Comparison of ENCODE assay signal across 8 cellular contexts in genomic region chr1:54764922-54765561, GRCh38. TPM values are rescaled to one million over a fixed set of nuclear protein-coding genes. Genes with fewer than 3 reads are reported as not detected.
DNase-seq lines count a peak whose midpoint lies in the region; ATAC-seq and TF ChIP-seq lines count a peak whose summit lies in the region.

No MANE protein-coding gene starts in this region.

- H3K9me3 Mint-ChIP-seq in stimulated activated naive CD8-positive, alpha-beta T cell treated with anti-CD3 and anti-CD28 coated beads, Interleukin-15, amount 100 ng/mL, for 72 hours: no peaks in the 10 kb centered on the region

- no peaks in the 10 kb centered on the region for H3K27me3 Mint-ChIP-seq in stimulated activated naive CD8-positive, alpha-beta T cell treated with anti-CD3 and anti-CD28 coated beads, Interleukin-15, amount 100 ng/mL, for 72 hours

- peak overlapping the region; percentile 92 to 93 for H3K4me3 Mint-ChIP-seq in stimulated activated naive CD8-positive, alpha-beta T cell treated with anti-CD3 and anti-CD28 coated beads, Interleukin-15, amount 100 ng/mL, for 72 hours

- peaks cover 34% of the 10 kb centered on the region for H3K4me1 Mint-ChIP-seq in stimulated activated naive CD8-positive, alpha-beta T cell treated with anti-CD3 and anti-CD28 coated beads, Interleukin-15, amount 100 ng/mL, for 72 hours

- H3K4me3 ChIP-seq in WERI-Rb-1 (ENCODE audit: low read depth, low read length) (peak overlapping the region; percentile 51), right cardiac atrium (ENCODE audit: low read length) (peak overlapping the region; percentile 58)

- WGBS in right cardiac atrium: 59% methylated on average over 13 of the region's 13 CpGs

- H3K27me3 ChIP-seq in WERI-Rb-1 (ENCODE audit: insufficient read depth, low read depth, severe bottlenecking) (no peaks in the 10 kb centered on the region), right cardiac atrium (ENCODE audit: control insufficient read depth, insufficient read depth) (no peaks in the 10 kb centered on the region)

- no peak for DNase-seq in WERI-Rb-1
- no peak for DNase-seq in right cardiac atrium
- DNase-seq in stimulated activated naive CD8-positive, alpha-beta T cell treated with anti-CD3 and anti-CD28 coated beads, Interleukin-15, amount 100 ng/mL, for 72 hours: no peak
- no peak for DNase-seq in SHP77 (lab: John Stamatoyannopoulos, UW)
- DNase-seq in HuH-7.5 (ENCODE audit: low spot score): no peak
- no peak for DNase-seq in NCI-H2081 treated with DMSO at 0.1 percent for 48 hours (lab: John Stamatoyannopoulos, UW)

- no peaks in the 10 kb centered on the region for H3K36me3 ChIP-seq in WERI-Rb-1

- H3K27ac ChIP-seq in WERI-Rb-1: peak overlapping the region; percentile 44
- H3K27ac ChIP-seq in right cardiac atrium (ENCODE audit: low read length): no peak overlapping the region

- H3K9me3 ChIP-seq in WERI-Rb-1 (ENCODE audit: severe bottlenecking) (no peaks in the 10 kb centered on the region), right cardiac atrium (ENCODE audit: control insufficient read depth, low read length) (no peaks in the 10 kb centered on the region)

- intact Hi-C loops in right cardiac atrium (cut with DNase I): no loop called here

- no peaks in the 10 kb centered on the region for H3K4me1 ChIP-seq in right cardiac atrium (ENCODE audit: control insufficient read depth, insufficient read depth, low read length)

- no peak for TF ChIP-seq CTCF in WERI-Rb-1 (IDR thresholded peaks at IDR 0.05; ENCODE audit: low read depth, low read length)

- peak; percentile 12 for ATAC-seq in GM18867 (IDR thresholded peaks at IDR 0.05; ENCODE audit: unreplicated experiment)
- ATAC-seq in HG02852 (IDR thresholded peaks at IDR 0.05; ENCODE audit: unreplicated experiment): peak; percentile 8
- peak; percentile 26 to 38 for ATAC-seq in right cardiac atrium
- ATAC-seq in stimulated activated naive CD8-positive, alpha-beta T cell treated with anti-CD3 and anti-CD28 coated beads, Interleukin-15, amount 100 ng/mL, for 72 hours: peak; percentile 24

- peak overlapping the region; percentile 83 to 96 for H3K27ac Mint-ChIP-seq in stimulated activated naive CD8-positive, alpha-beta T cell treated with anti-CD3 and anti-CD28 coated beads, Interleukin-15, amount 100 ng/mL, for 72 hours

RNA-seq across cellular contexts. Expression of gene PARS2, which starts 0.7 kb away (rescaled TPM):
- 1 to 10 TPM; 2.9 to 3.7 (median 3.3) TPM for total RNA-seq in right cardiac atrium
- polyA plus RNA-seq in right cardiac atrium: 2.0 TPM

RNA-seq across cellular contexts. Expression of gene TTC22, which starts 36.1 kb away (rescaled TPM):
- under 1 TPM in 3 of 4 donors, not detected in 1; 0.06 to 0.17 (median 0.09) TPM for total RNA-seq in right cardiac atrium
- 0.05 TPM for polyA plus RNA-seq in right cardiac atrium

RNA-seq across cellular contexts. Expression of gene TTC4, which starts 49.4 kb away (rescaled TPM):
- total RNA-seq in right cardiac atrium: 10 to 100 TPM; 11.3 to 14.5 (median 13.3) TPM
- 10.1 TPM for polyA plus RNA-seq in right cardiac atrium
